ENCODE assay signal across 11 cellular contexts in genomic region chr9:130331573-130331972, GRCh38.
DNase-seq lines count a peak whose midpoint lies in the region; ATAC-seq, FAIRE-seq and TF ChIP-seq lines count a peak whose summit lies in the region.
"Had no signal": no experiment of that assay in that cellular context is flagged by ENCODE, and none has a peak within 500 bp of the region (broad histone marks: within the 10 kb centered on the region; RNA-seq: fewer than 3 reads in every experiment).

No MANE protein-coding gene starts in this region.

- DNase-seq in H7: peak; percentile 56
- DNase-seq in bronchial epithelial cell (ENCODE audit: low read depth): peak; percentile 20
- DNase-seq in left colon: peak; percentile 43 to 63
- peak; percentile 37 for DNase-seq in testis
- DNase-seq in GM13977 (ENCODE audit: low spot score): no peak
- DNase-seq in NCI-H2227 treated with DMSO at 0.1 percent for 48 hours (lab: John Stamatoyannopoulos, UW): no peak
- DNase-seq: activated effector memory CD4-positive, alpha-beta T cell treated with anti-CD3 and anti-CD28 coated beads, Interleukin-2, amount 50 U/mL, for 16 hours; immature natural killer cell; OCI-M1 had no signal

- no peaks in the 10 kb centered on the region for H3K27me3 ChIP-seq in H7 (ENCODE audit: control insufficient read depth, insufficient read depth, low read length)
- H3K27me3 ChIP-seq in bronchial epithelial cell (ENCODE audit: control insufficient read depth, insufficient read depth, low read length): peaks cover 12% of the 10 kb centered on the region
- no peaks in the 10 kb centered on the region for H3K27me3 ChIP-seq in testis

- no peaks in the 10 kb centered on the region for H3K9me3 ChIP-seq in testis

- peaks cover 3% of the 10 kb centered on the region for H3K4me1 ChIP-seq in testis

- H3K27ac ChIP-seq in testis: no peak overlapping the region

- in situ Hi-C loops in GM13977 (cut with MboI; ENCODE audit: low pct_unique_long_range_greater_than_20kb, low sequenced_read_pairs, unreplicated experiment): no loop called here

- intact Hi-C loops in left colon (cut with DNase I, micrococcal nuclease): no loop called here
- intact Hi-C loops in testis (cut with DNase I; ENCODE audit: low total_unique reads): no loop called here

- ATAC-seq in left colon: peak; percentile 30
- ATAC-seq in HG02852 (IDR thresholded peaks at IDR 0.05; ENCODE audit: unreplicated experiment): no peak
- ATAC-seq in HG02763 (IDR thresholded peaks at IDR 0.05; ENCODE audit: unreplicated experiment): no peak

- 53 to 74% methylated on average over 3 to 13 of the region's 13 CpGs for WGBS in testis, 2 donors

- TF ChIP-seq POLR2A in testis (IDR thresholded peaks at IDR 0.05): no peak

- no peaks in the 10 kb centered on the region for H3K36me3 ChIP-seq in H7 (replicated peaks; ENCODE audit: control insufficient read depth, insufficient read depth, low read length)
- H3K36me3 ChIP-seq in bronchial epithelial cell (ENCODE audit: control insufficient read depth, insufficient read depth, low read length): no peaks in the 10 kb centered on the region
- H3K36me3 ChIP-seq in testis (ENCODE audit: low read depth, missing control alignments): no peaks in the 10 kb centered on the region

- TF ChIP-seq CTCF in bronchial epithelial cell (IDR thresholded peaks at IDR 0.05; ENCODE audit: insufficient read depth, low read length, severe bottlenecking): no peak
- no peak for TF ChIP-seq CTCF in testis (IDR thresholded peaks at IDR 0.05)
- no peak for TF ChIP-seq CTCF in GM13977 (IDR thresholded peaks at IDR 0.05; ENCODE audit: extremely low read depth, insufficient read depth, missing control alignments)

- FAIRE-seq in bronchial epithelial cell (lab: Jason Lieb, UNC): no peak

- H3K4me3 ChIP-seq in H7 (ENCODE audit: insufficient read depth, low read depth, low read length) (no peak overlapping the region), bronchial epithelial cell (ENCODE audit: low read depth, low read length) (no peak overlapping the region), testis (no peak overlapping the region)

Comparison
In these comparisons a context has a peak if more than half of its experiments do, and no peak if none do; other contexts are left out.
1. DNase-seq: peak in H7 (single experiment), bronchial epithelial cell (single experiment), left colon (2 of 2) and testis (single experiment); none in GM13977 (single experiment) and NCI-H2227 treated with DMSO at 0.1 percent for 48 hours (single experiment).